In the genomic region with DNA sequence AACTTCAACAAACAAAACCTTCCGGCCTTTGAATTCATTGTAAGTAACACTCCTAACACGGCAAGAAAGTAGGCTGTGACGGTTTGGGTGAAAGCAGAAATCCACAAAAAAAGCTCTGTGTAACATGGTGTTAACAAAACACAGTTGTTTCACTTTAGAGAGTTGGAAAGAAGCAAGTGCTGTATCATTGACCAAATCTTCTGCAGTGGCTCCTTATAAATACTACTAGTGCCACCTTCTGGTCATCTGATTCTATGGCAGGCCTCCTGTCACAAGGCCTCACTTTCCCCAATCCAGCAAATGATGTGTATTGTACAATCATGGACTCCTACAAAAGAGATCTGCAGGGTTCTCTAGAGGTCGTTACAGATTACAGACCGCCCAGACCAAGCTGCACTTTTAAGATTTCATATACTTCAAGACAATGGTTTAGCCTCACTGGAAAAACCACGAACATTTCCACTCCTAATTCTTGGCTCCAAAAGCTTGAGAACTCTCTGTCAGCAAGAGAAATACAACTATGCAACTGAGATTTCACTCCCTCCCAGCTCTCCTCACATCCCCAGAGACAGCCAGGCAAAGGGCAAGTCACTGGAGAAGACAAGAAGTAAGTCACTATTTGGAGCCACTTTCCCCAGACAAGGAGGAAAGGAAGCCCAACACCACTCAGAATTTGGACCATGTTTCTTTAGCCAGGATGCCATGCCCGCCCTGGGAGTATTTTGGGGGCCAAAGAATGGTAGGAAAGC, we compare ENCODE assay signal across 8 cellular contexts.
A peak's percentile ranks its signal among the peaks of the same experiment; 100 is the strongest.
DNase-seq lines count a peak whose midpoint lies in the region; ATAC-seq and TF ChIP-seq lines count a peak whose summit lies in the region.

No MANE protein-coding gene starts in this region.

- intact Hi-C loops in activated CD4-positive, alpha-beta T cell treated with anti-CD3 and anti-CD28 coated beads, Interleukin-2, amount 10 ng/mL, durations not matched to agents 24 days and 14 days (cut with micrococcal nuclease): loop anchor here (2.0 kb wide), 1 partner anchor 1337 kb away; no protein-coding TSS in a partner anchor

- no peak overlapping the region for H3K4me3 Mint-ChIP-seq in activated CD4-positive, alpha-beta T cell treated with anti-CD3 and anti-CD28 coated beads, Interleukin-2, amount 10 ng/mL, durations not matched to agents 24 days and 14 days
- peak overlapping the region; percentile 32 to 79 (median 70) for H3K4me3 Mint-ChIP-seq in brain

- TF ChIP-seq CTCF in brain (conservative IDR thresholded peaks at IDR 0.05) (peak; percentile 76 to 87), smooth muscle cell (IDR thresholded peaks at IDR 0.05; ENCODE audit: borderline replicate concordance, insufficient read depth, poor library complexity, severe bottlenecking) (peak; percentile 82)

- peak overlapping the region; percentile 14 for H3K9ac ChIP-seq in smooth muscle cell (ENCODE audit: low read depth)

- WGBS in smooth muscle cell (ENCODE audit: low lambda C conversion rate): 45% methylated on average over 7 of the region's 7 CpGs

- H3K4me2 ChIP-seq in smooth muscle cell: peak overlapping the region; percentile 73

- no peaks in the 10 kb centered on the region for H3K9me3 Mint-ChIP-seq in activated CD4-positive, alpha-beta T cell treated with anti-CD3 and anti-CD28 coated beads, Interleukin-2, amount 10 ng/mL, durations not matched to agents 24 days and 14 days
- H3K9me3 Mint-ChIP-seq in brain: no peaks in the 10 kb centered on the region

- ATAC-seq in GM21423 (IDR thresholded peaks at IDR 0.05; ENCODE audit: unreplicated experiment) (peak; percentile 92), HG03571 (IDR thresholded peaks at IDR 0.05; ENCODE audit: unreplicated experiment) (peak; percentile 92)

- no peaks in the 10 kb centered on the region for H3K36me3 Mint-ChIP-seq in activated CD4-positive, alpha-beta T cell treated with anti-CD3 and anti-CD28 coated beads, Interleukin-2, amount 10 ng/mL, durations not matched to agents 24 days and 14 days (ENCODE audit: low read depth)
- H3K36me3 Mint-ChIP-seq in brain: no peaks in the 10 kb centered on the region

- peak overlapping the region; percentile 90 for H2AFZ ChIP-seq in smooth muscle cell (ENCODE audit: low read depth)

- no peaks in the 10 kb centered on the region for H3F3A ChIP-seq in smooth muscle cell (ENCODE audit: low read depth)

- H3K4me1 Mint-ChIP-seq in activated CD4-positive, alpha-beta T cell treated with anti-CD3 and anti-CD28 coated beads, Interleukin-2, amount 10 ng/mL, durations not matched to agents 24 days and 14 days: no peaks in the 10 kb centered on the region
- H3K4me1 Mint-ChIP-seq in brain: peaks cover 28% of the 10 kb centered on the region

- no peaks in the 10 kb centered on the region for H4K20me1 ChIP-seq in smooth muscle cell (ENCODE audit: low read depth)

- H3K79me2 ChIP-seq in smooth muscle cell (ENCODE audit: low read depth): no peaks in the 10 kb centered on the region

- peak overlapping the region; percentile 22 for H3K4me3 ChIP-seq in smooth muscle cell

- no peaks in the 10 kb centered on the region for H3K27me3 Mint-ChIP-seq in activated CD4-positive, alpha-beta T cell treated with anti-CD3 and anti-CD28 coated beads, Interleukin-2, amount 10 ng/mL, durations not matched to agents 24 days and 14 days
- H3K27me3 Mint-ChIP-seq in brain: peaks cover 8% of the 10 kb centered on the region

- H3K36me3 ChIP-seq in smooth muscle cell (ENCODE audit: low read depth): no peaks in the 10 kb centered on the region

- H3K27ac Mint-ChIP-seq in activated CD4-positive, alpha-beta T cell treated with anti-CD3 and anti-CD28 coated beads, Interleukin-2, amount 10 ng/mL, durations not matched to agents 24 days and 14 days: no peak overlapping the region
- peak overlapping the region; percentile 24 to 94 (median 86) for H3K27ac Mint-ChIP-seq in brain

- H3K27me3 ChIP-seq in smooth muscle cell (ENCODE audit: low read depth): no peaks in the 10 kb centered on the region

- H3K27ac ChIP-seq in smooth muscle cell (ENCODE audit: low read depth): no peak overlapping the region

- no peaks in the 10 kb centered on the region for H3K9me3 ChIP-seq in smooth muscle cell (replicated peaks; ENCODE audit: low read depth)

- H3K4me1 ChIP-seq in smooth muscle cell (ENCODE audit: low read depth): peaks cover 6% of the 10 kb centered on the region

- peak; percentile 69 for DNase-seq in activated CD4-positive, alpha-beta T cell treated with anti-CD3 and anti-CD28 coated beads, Interleukin-2, amount 10 ng/mL, durations not matched to agents 24 days and 14 days
- DNase-seq in activated CD4-positive, alpha-beta T cell treated with anti-CD3 and anti-CD28 coated beads for 4 hours: no peak
- DNase-seq in NOMO-1 (lab: John Stamatoyannopoulos, UW; ENCODE audit: unreplicated experiment in 2 of 2) (peak; percentile 39 to 69), iPS-NIHi11 (ENCODE audit: low spot score) (peak; percentile 50), smooth muscle cell (lab: John Stamatoyannopoulos, UW; ENCODE audit: unreplicated experiment) (no peak)

Comparison
In these comparisons a context has a peak if more than half of its experiments do, and no peak if none do; other contexts are left out.
1. DNase-seq: peak in activated CD4-positive, alpha-beta T cell treated with anti-CD3 and anti-CD28 coated beads, Interleukin-2, amount 10 ng/mL, durations not matched to agents 24 days and 14 days (single experiment), NOMO-1 (2 of 2) and iPS-NIHi11 (single experiment); none in activated CD4-positive, alpha-beta T cell treated with anti-CD3 and anti-CD28 coated beads for 4 hours (0 of 2) and smooth muscle cell (single experiment).